In genomic region chr5:176389769-176390123, GRCh38 we compare ENCODE assay signal across 5 cellular contexts. TPM values are rescaled to one million over a fixed set of nuclear protein-coding genes. Genes with fewer than 3 reads are reported as not detected.
DNase-seq lines count a peak whose midpoint lies in the region; FAIRE-seq and TF ChIP-seq lines count a peak whose summit lies in the region.
"Not testable (repeated sequence)": the region's sequence is repeated elsewhere in the genome, so short reads cannot be mapped to it uniquely, and the experiment has no call there.

No MANE protein-coding gene starts in this region.

- H3K4me3 ChIP-seq in HUES48 (ENCODE audit: low read depth, low read length) (peak overlapping the region; percentile 95), coronary artery (peak overlapping the region; percentile 95), kidney (ENCODE audit: low read length in 2 of 2) (peak overlapping the region; percentile 73 to 97)

- not testable (repeated sequence) for H3K27me3 Mint-ChIP-seq in activated CD4-positive, alpha-beta memory T cell treated with anti-CD3 and anti-CD28 coated beads for 36 hours; progenitor cell of endocrine pancreas

- intact Hi-C loops in activated CD4-positive, alpha-beta memory T cell treated with anti-CD3 and anti-CD28 coated beads for 36 hours (cut with micrococcal nuclease): loop anchor here (1.0 to 10.0 kb wide), 9 partner anchors 24 to 963 kb away; partner anchors contain the start of genes ARL10, CLTB, FAF2 and HRH2
- intact Hi-C loops in kidney (cut with DNase I): not testable (repeated sequence)

- POLR2A ChIA-PET in activated CD4-positive, alpha-beta memory T cell treated with anti-CD3 and anti-CD28 coated beads for 36 hours (lab: Charles Lee): interaction anchor here (1.4 kb wide), 1 partner anchor 148 kb away, joined by 7 read pairs; the partner anchor contains the start of gene RNF44

- H3K36me3 ChIP-seq in HUES48 (ENCODE audit: control insufficient read depth, insufficient read depth, low read length): peaks cover 35% of the 10 kb centered on the region
- H3K36me3 ChIP-seq in kidney (ENCODE audit: control insufficient read depth in 1 of 2, insufficient read depth in 2 of 2, low read length in 2 of 2): peaks cover 12 to 41% of the 10 kb centered on the region in 2 donors

- not testable (repeated sequence) for TF ChIP-seq CTCF in coronary artery (IDR thresholded peaks at IDR 0.05); kidney (IDR thresholded peaks at IDR 0.05; ENCODE audit: borderline replicate concordance, extremely low read depth, insufficient read depth); progenitor cell of endocrine pancreas (IDR thresholded peaks at IDR 0.05; ENCODE audit: unreplicated experiment)

- H3K9me3 ChIP-seq in HUES48 (ENCODE audit: control insufficient read depth, insufficient read depth, low read length); kidney (ENCODE audit: control insufficient read depth in 1 of 2, low read length in 2 of 2): not testable (repeated sequence)

- H3K4me3 Mint-ChIP-seq in activated CD4-positive, alpha-beta memory T cell treated with anti-CD3 and anti-CD28 coated beads for 36 hours: peak overlapping the region; percentile 99
- peak overlapping the region; percentile 99 for H3K4me3 Mint-ChIP-seq in progenitor cell of endocrine pancreas (ENCODE audit: low read depth)

- DNase-seq in activated CD4-positive, alpha-beta memory T cell treated with anti-CD3 and anti-CD28 coated beads for 36 hours; coronary artery (ENCODE audit: low spot score); progenitor cell of endocrine pancreas (ENCODE audit: low spot score, unreplicated experiment): not testable (repeated sequence)
- DNase-seq in kidney: peak; percentile 62

- H3K27ac ChIP-seq in HUES48 (ENCODE audit: low read depth, low read length) (peak overlapping the region; percentile 99), coronary artery (peak overlapping the region; percentile 91 to 95), kidney (ENCODE audit: low read depth in 2 of 2, low read length in 2 of 2) (peak overlapping the region; percentile 99 to 100)

- H3K36me3 Mint-ChIP-seq in activated CD4-positive, alpha-beta memory T cell treated with anti-CD3 and anti-CD28 coated beads for 36 hours: peaks cover 35% of the 10 kb centered on the region
- H3K36me3 Mint-ChIP-seq in progenitor cell of endocrine pancreas (ENCODE audit: insufficient read depth): not testable (repeated sequence)

- not testable (repeated sequence) for H3K4me1 ChIP-seq in HUES48 (ENCODE audit: control insufficient read depth, insufficient read depth, low read length); kidney (ENCODE audit: control insufficient read depth in 1 of 2, insufficient read depth in 1 of 2, low read depth in 1 of 2, low read length in 2 of 2)

- H3K9me3 Mint-ChIP-seq in activated CD4-positive, alpha-beta memory T cell treated with anti-CD3 and anti-CD28 coated beads for 36 hours; progenitor cell of endocrine pancreas (ENCODE audit: low read depth): not testable (repeated sequence)

- H3K27ac Mint-ChIP-seq in activated CD4-positive, alpha-beta memory T cell treated with anti-CD3 and anti-CD28 coated beads for 36 hours: peak overlapping the region; percentile 98
- peak overlapping the region; percentile 100 for H3K27ac Mint-ChIP-seq in progenitor cell of endocrine pancreas

- FAIRE-seq in kidney (lab: Jason Lieb, UNC): not testable (repeated sequence)

- CTCF ChIA-PET in activated CD4-positive, alpha-beta memory T cell treated with anti-CD3 and anti-CD28 coated beads for 36 hours (lab: Charles Lee): interaction anchor here (0.5 kb wide), 1 partner anchor 239 kb away, joined by 4 read pairs; no protein-coding TSS in a partner anchor

- peak overlapping the region; percentile 85 for H3K9ac ChIP-seq in HUES48 (ENCODE audit: low read depth, low read length)
- H3K9ac ChIP-seq in kidney (ENCODE audit: low read length in 2 of 2): peak overlapping the region; percentile 30 to 96

- H3K4me1 Mint-ChIP-seq in activated CD4-positive, alpha-beta memory T cell treated with anti-CD3 and anti-CD28 coated beads for 36 hours (ENCODE audit: low read depth): peaks cover 26% of the 10 kb centered on the region
- H3K4me1 Mint-ChIP-seq in progenitor cell of endocrine pancreas (ENCODE audit: low read depth): peaks cover 16% of the 10 kb centered on the region

- not testable (repeated sequence) for H3K27me3 ChIP-seq in HUES48 (ENCODE audit: control insufficient read depth, insufficient read depth, low read length)

RNA-seq across cellular contexts. Expression of gene HIGD2A, which starts 1.2 kb away (rescaled TPM):
- 100 to 1,000 TPM; 112 to 119 TPM for total RNA-seq in activated CD4-positive, alpha-beta memory T cell treated with anti-CD3 and anti-CD28 coated beads for 36 hours
- total RNA-seq in kidney (105 TPM), progenitor cell of endocrine pancreas (88.0 and 96.8 TPM in 2 replicates)
- polyA plus RNA-seq in kidney (ENCODE audit: insufficient read depth, low read depth, low replicate concordance): 344 TPM

RNA-seq across cellular contexts. Expression of gene NOP16, which starts 1.3 kb away (rescaled TPM):
- 10 to 100 TPM; 52.5 to 57.6 TPM for total RNA-seq in activated CD4-positive, alpha-beta memory T cell treated with anti-CD3 and anti-CD28 coated beads for 36 hours
- total RNA-seq in kidney (18.1 TPM), progenitor cell of endocrine pancreas (21.9 and 26.4 TPM in 2 replicates)
- 32.1 TPM for polyA plus RNA-seq in kidney (ENCODE audit: insufficient read depth, low read depth, low replicate concordance)

RNA-seq across cellular contexts. Expression of gene ARL10, which starts 24.5 kb away (rescaled TPM):
- total RNA-seq in activated CD4-positive, alpha-beta memory T cell treated with anti-CD3 and anti-CD28 coated beads for 36 hours: 10 to 100 TPM in 1 of 2 experiments, 1 to 10 TPM in 1; 9.3 to 12.2 TPM
- 6.2 TPM for total RNA-seq in kidney
- polyA plus RNA-seq in kidney (ENCODE audit: insufficient read depth, low read depth, low replicate concordance): 2.9 TPM
- total RNA-seq in progenitor cell of endocrine pancreas: 24.5 and 29.5 TPM in 2 replicates

RNA-seq across cellular contexts. Expression of gene CLTB, which starts 26.6 kb away (rescaled TPM):
- 10 to 100 TPM; 51.5 to 57.0 TPM for total RNA-seq in activated CD4-positive, alpha-beta memory T cell treated with anti-CD3 and anti-CD28 coated beads for 36 hours
- 76.3 TPM for total RNA-seq in kidney
- 151 TPM for polyA plus RNA-seq in kidney (ENCODE audit: insufficient read depth, low read depth, low replicate concordance)
- total RNA-seq in progenitor cell of endocrine pancreas: 27.9 and 29.1 TPM in 2 replicates

RNA-seq across cellular contexts. Expression of gene KIAA1191, which starts 28.2 kb away (rescaled TPM):
- 10 to 100 TPM; 35.3 to 40.3 TPM for total RNA-seq in activated CD4-positive, alpha-beta memory T cell treated with anti-CD3 and anti-CD28 coated beads for 36 hours
- total RNA-seq in kidney: 109 TPM
- polyA plus RNA-seq in kidney (ENCODE audit: insufficient read depth, low read depth, low replicate concordance): 208 TPM
- 109 and 111 TPM in 2 replicates for total RNA-seq in progenitor cell of endocrine pancreas
